ENCODE assay signal across 26 cellular contexts in genomic region chr3:133865136-133865855, GRCh38. TPM values are rescaled to one million over a fixed set of nuclear protein-coding genes. Genes with fewer than 3 reads are reported as not detected.
A peak's percentile ranks its signal among the peaks of the same experiment; 100 is the strongest.
DNase-seq lines count a peak whose midpoint lies in the region; ATAC-seq, FAIRE-seq and TF ChIP-seq lines count a peak whose summit lies in the region.
"Had no signal": no experiment of that assay in that cellular context is flagged by ENCODE, and none has a peak within 500 bp of the region (broad histone marks: within the 10 kb centered on the region; RNA-seq: fewer than 3 reads in every experiment).

No MANE protein-coding gene starts in this region.

- no peak for TF ChIP-seq CTCF in HepG2 (CRISPR knock-in tag; IDR thresholded peaks at IDR 0.05)
- TF ChIP-seq CTCF in right lobe of liver (IDR thresholded peaks at IDR 0.05), result no peak
- TF ChIP-seq CTCF in RWPE2 (IDR thresholded peaks at IDR 0.05; ENCODE audit: poor library complexity, severe bottlenecking), result no peak
- peak; percentile 54 for TF ChIP-seq CTCF in endodermal cell (conservative IDR thresholded peaks at IDR 0.05)
- no peak for TF ChIP-seq CTCF in GM20000 (IDR thresholded peaks at IDR 0.05; ENCODE audit: extremely low read depth, missing control alignments)

- H4K20me1 ChIP-seq in HepG2 (ENCODE audit: insufficient read depth, low read length), result no peaks in the 10 kb centered on the region

- H3K27me3 Mint-ChIP-seq in endodermal cell (ENCODE audit: insufficient read depth), result no peaks in the 10 kb centered on the region
- peaks cover 2 to 4% (median 4%) of the 10 kb centered on the region in 3 donors for H3K27me3 Mint-ChIP-seq in immature natural killer cell (ENCODE audit: low read depth in 3 of 3)

- TF ChIP-seq EP300 in HepG2 (IDR thresholded peaks at IDR 0.05; ENCODE audit: low read depth in 2 of 2, low read length in 2 of 2) (no peak), HepG2 (CRISPR knock-in tag; IDR thresholded peaks at IDR 0.05; ENCODE audit: borderline replicate concordance) (no peak)

- H3K27ac Mint-ChIP-seq in endodermal cell, result no peak overlapping the region
- H3K27ac Mint-ChIP-seq in immature natural killer cell, result no peak overlapping the region
- H3K27ac Mint-ChIP-seq: activated CD8-positive, alpha-beta T cell treated with anti-CD3 and anti-CD28 coated beads for 36 hours; stimulated activated memory B cell treated with anti-CD40 and anti-IgM and Interleukin-4, amounts not matched to agents 10 μg/mL and 1 μg/mL and 100 μg/mL, for 72 hours had no signal

- H3K4me1 Mint-ChIP-seq in endodermal cell, result no peaks in the 10 kb centered on the region
- no peaks in the 10 kb centered on the region for H3K4me1 Mint-ChIP-seq in immature natural killer cell
- H3K4me1 Mint-ChIP-seq: central memory CD8-positive, alpha-beta T cell; stimulated activated memory B cell treated with anti-CD40 and anti-IgM and Interleukin-4, amounts not matched to agents 10 μg/mL and 1 μg/mL and 100 μg/mL, for 72 hours had no signal

- H3K4me2 ChIP-seq in HepG2 (ENCODE audit: low read depth, low read length), result no peak overlapping the region
- H3K4me2 ChIP-seq: smooth muscle cell had no signal

- H3K27ac ChIP-seq in HepG2 (ENCODE audit: extremely low read length, insufficient read depth, low read length) (no peak overlapping the region), right lobe of liver (no peak overlapping the region), RWPE2 (ENCODE audit: poor library complexity, severe bottlenecking) (no peak overlapping the region), endodermal cell (ENCODE audit: low read depth, low read length) (no peak overlapping the region), aorta (ENCODE audit: low read depth in 1 of 2, low read length in 2 of 2) (no peak overlapping the region)
- H3K27ac ChIP-seq: esophagus muscularis mucosa, gastroesophageal sphincter, HL-60, suprapubic skin, uterus had no signal

- H3K9me3 ChIP-seq in HepG2 (ENCODE audit: low read length), result no peaks in the 10 kb centered on the region
- H3K9me3 ChIP-seq in right lobe of liver, result no peaks in the 10 kb centered on the region
- H3K9me3 ChIP-seq in RWPE2 (ENCODE audit: severe bottlenecking), result no peaks in the 10 kb centered on the region
- no peaks in the 10 kb centered on the region for H3K9me3 ChIP-seq in endodermal cell (ENCODE audit: control insufficient read depth, low read length)
- no peaks in the 10 kb centered on the region for H3K9me3 ChIP-seq in aorta (ENCODE audit: control insufficient read depth, low read length)
- H3K9me3 ChIP-seq: esophagus muscularis mucosa, gastroesophageal sphincter, suprapubic skin, uterus had no signal

- FAIRE-seq in HepG2 (lab: Jason Lieb, UNC), result no peak

- POLR2A ChIA-PET in HepG2 (lab: Yijun Ruan, JAX), result no interaction called here

- CTCF ChIA-PET in HepG2 (lab: Yijun Ruan, JAX; ENCODE audit: low intra/inter-chr PET ratio, low total read pairs), result no interaction called here

- H2AFZ ChIP-seq in HepG2 (ENCODE audit: low read length), result no peak overlapping the region

- H3K4me3 ChIP-seq in HepG2 (replicated peaks in 1 of 3; ENCODE audit: insufficient read depth in 1 of 3, low read depth in 2 of 3, low read length in 3 of 3) (no peak overlapping the region), right lobe of liver (no peak overlapping the region), RWPE2 (ENCODE audit: severe bottlenecking) (no peak overlapping the region), endodermal cell (ENCODE audit: low read length) (no peak overlapping the region), aorta (ENCODE audit: low read length in 2 of 2) (no peak overlapping the region)
- H3K4me3 ChIP-seq: esophagus muscularis mucosa, gastroesophageal sphincter, lung, smooth muscle cell, suprapubic skin, uterus had no signal

- TF ChIP-seq RAD21 in HepG2 (CRISPR knock-in tag; IDR thresholded peaks at IDR 0.05), result no peak

- TF ChIP-seq POLR2A in HepG2 (IDR thresholded peaks at IDR 0.05; ENCODE audit: insufficient read depth in 1 of 2, low read depth in 2 of 2, low read length in 2 of 2) (no peak), right lobe of liver (IDR thresholded peaks at IDR 0.05) (no peak)

- 0% methylated on average over 2 of the region's 5 CpGs for WGBS in HepG2 (ENCODE audit: low lambda C conversion rate)
- 57% methylated on average over 4 of the region's 5 CpGs for WGBS in right lobe of liver (ENCODE audit: insufficient coverage, low coverage, low lambda C conversion rate, missing lambda C conversion rate)
- 87 to 89% methylated on average over 4 to 5 of the region's 5 CpGs for WGBS in endodermal cell (ENCODE audit: insufficient coverage in 1 of 2, insufficient read length in 1 of 2), 2 experiments
- 49 to 60% methylated on average over 5 of the region's 5 CpGs for WGBS in aorta, 2 donors

- no peaks in the 10 kb centered on the region for H3K36me3 Mint-ChIP-seq in endodermal cell (ENCODE audit: low read depth)
- no peaks in the 10 kb centered on the region for H3K36me3 Mint-ChIP-seq in immature natural killer cell
- H3K36me3 Mint-ChIP-seq: stimulated activated memory B cell treated with anti-CD40 and anti-IgM and Interleukin-4, amounts not matched to agents 10 μg/mL and 1 μg/mL and 100 μg/mL, for 72 hours had no signal

- H3K27me3 ChIP-seq in HepG2 (ENCODE audit: control insufficient read depth in 1 of 2, insufficient read depth in 2 of 2, low read length in 2 of 2) (peaks cover 4 to 50% of the 10 kb centered on the region in 2 experiments; a peak in 4 of 5 replicates), right lobe of liver (no peaks in the 10 kb centered on the region), RWPE2 (ENCODE audit: insufficient read depth, poor library complexity, severe bottlenecking) (no peaks in the 10 kb centered on the region), endodermal cell (ENCODE audit: control insufficient read depth, insufficient read depth, low read length, poor library complexity, severe bottlenecking) (no peaks in the 10 kb centered on the region), aorta (ENCODE audit: control insufficient read depth in 1 of 2, insufficient read depth in 2 of 2, low read length in 1 of 2) (no peaks in the 10 kb centered on the region)
- H3K27me3 ChIP-seq: esophagus muscularis mucosa, gastroesophageal sphincter, suprapubic skin, uterus had no signal

- H3K4me1 ChIP-seq in HepG2 (ENCODE audit: insufficient read depth, low read length), result no peaks in the 10 kb centered on the region
- no peaks in the 10 kb centered on the region for H3K4me1 ChIP-seq in right lobe of liver
- no peaks in the 10 kb centered on the region for H3K4me1 ChIP-seq in RWPE2 (ENCODE audit: insufficient read depth, poor library complexity, severe bottlenecking)
- no peaks in the 10 kb centered on the region for H3K4me1 ChIP-seq in endodermal cell (ENCODE audit: control insufficient read depth, insufficient read depth, low read length)
- H3K4me1 ChIP-seq in aorta (ENCODE audit: control insufficient read depth in 1 of 2, insufficient read depth in 2 of 2, low read length in 2 of 2), result no peaks in the 10 kb centered on the region
- H3K4me1 ChIP-seq: suprapubic skin, uterus had no signal

- ATAC-seq in HepG2 (peak; percentile 77), right lobe of liver (no peak), RWPE2 (ENCODE audit: low read depth) (peak; percentile 18; the same call in 1 of the 3 replicates), aorta (ENCODE audit: low FRiP score) (no peak)
- ATAC-seq: activated CD8-positive, alpha-beta T cell treated with anti-CD3 and anti-CD28 coated beads for 36 hours; gastroesophageal sphincter; stimulated activated memory B cell treated with anti-CD40 and anti-IgM and Interleukin-4, amounts not matched to agents 10 μg/mL and 1 μg/mL and 100 μg/mL, for 72 hours had no signal

- no peaks in the 10 kb centered on the region for H3K79me2 ChIP-seq in HepG2 (ENCODE audit: insufficient read depth, low read length)

- no TSS peak for BruUV-seq in HepG2 (replicated peaks; lab: Mats Ljungman, UMichigan)

- intact Hi-C loops in HepG2 (cut with micrococcal nuclease; ENCODE audit: unreplicated experiment), result no loop called here
- intact Hi-C loops in right lobe of liver (cut with DNase I), result no loop called here
- intact Hi-C loops in aorta (cut with DNase I), result no loop called here

- in situ Hi-C loops in HepG2 (cut with HindIII; ENCODE audit: extremely low pct_ligation_motif_present, low pct_unique_long_range_greater_than_20kb), result no loop called here

- no peak overlapping the region for H3K9ac ChIP-seq in HepG2 (ENCODE audit: insufficient read depth, low read depth, low read length)
- H3K9ac ChIP-seq in endodermal cell (ENCODE audit: extremely low read depth, low read length, poor library complexity, severe bottlenecking), result no peak overlapping the region

- no peaks in the 10 kb centered on the region for H3K9me3 Mint-ChIP-seq in endodermal cell
- H3K9me3 Mint-ChIP-seq in immature natural killer cell, result no peaks in the 10 kb centered on the region
- H3K9me3 Mint-ChIP-seq: activated CD8-positive, alpha-beta T cell treated with anti-CD3 and anti-CD28 coated beads for 36 hours; central memory CD8-positive, alpha-beta T cell; stimulated activated memory B cell treated with anti-CD40 and anti-IgM and Interleukin-4, amounts not matched to agents 10 μg/mL and 1 μg/mL and 100 μg/mL, for 72 hours had no signal

- H3K4me3 Mint-ChIP-seq in endodermal cell (no peak overlapping the region), immature natural killer cell (no peak overlapping the region)
- H3K4me3 Mint-ChIP-seq: activated CD8-positive, alpha-beta T cell treated with anti-CD3 and anti-CD28 coated beads for 36 hours; central memory CD8-positive, alpha-beta T cell; stimulated activated memory B cell treated with anti-CD40 and anti-IgM and Interleukin-4, amounts not matched to agents 10 μg/mL and 1 μg/mL and 100 μg/mL, for 72 hours had no signal

- H3K36me3 ChIP-seq in HepG2 (replicated peaks in 1 of 2; ENCODE audit: control insufficient read depth in 1 of 2, insufficient read depth in 2 of 2, low read length in 2 of 2) (no peaks in the 10 kb centered on the region), right lobe of liver (no peaks in the 10 kb centered on the region), RWPE2 (ENCODE audit: low read depth) (no peaks in the 10 kb centered on the region), endodermal cell (ENCODE audit: control insufficient read depth, insufficient read depth, low read length) (no peaks in the 10 kb centered on the region), aorta (ENCODE audit: control insufficient read depth in 1 of 2, insufficient read depth in 2 of 2, low read length in 1 of 2) (no peaks in the 10 kb centered on the region)
- H3K36me3 ChIP-seq: suprapubic skin, uterus had no signal

- DNase-seq in HepG2 (ENCODE audit: low spot score) (peak; percentile 4), right lobe of liver (no peak), RWPE2 (ENCODE audit: low spot score) (no peak), endodermal cell (no peak), aorta (peak; percentile 15 to 46), GM20000 (ENCODE audit: low spot score) (no peak), NCI-H1436 treated with DMSO at 0.1 percent for 48 hours (lab: John Stamatoyannopoulos, UW) (no peak), immature natural killer cell (no peak)
- DNase-seq: activated CD8-positive, alpha-beta T cell treated with anti-CD3 and anti-CD28 coated beads for 36 hours; activated T-cell treated with anti-CD3 and anti-CD28 coated beads, Interleukin-2, amount 50 U/mL, for 1 hour; amniotic stem cell; effector CD8-positive, alpha-beta T cell; kidney glomerular epithelial cell; NCI-H1436; NCI-H524 treated with DMSO at 0.1 percent for 48 hours; occipital lobe; T1000; uterus had no signal

RNA-seq across cellular contexts. Expression of gene RAB6B, which starts 30.4 kb away (rescaled TPM):
- total RNA-seq in HepG2 (2016; rRNA removed; fragmentation: Illumina TruSeq; extraction: Trizol) (0.17 TPM in 1 of 2 replicates, not detected in the other), right lobe of liver (under 1 TPM; 0.09 to 0.60 (median 0.36) TPM), endodermal cell (1 to 10 TPM; 2.2 to 3.0 TPM), aorta (10 to 100 TPM in 1 of 2 donors, 1 to 10 TPM in 1; 9.2 to 12.0 TPM)
- total RNA-seq in HepG2 (2016; cell fraction: cytosol; rRNA removed; fragmentation: Illumina TruSeq; extraction: Trizol; ENCODE audit: low read depth), result not detected in 2 replicates
- total RNA-seq in HepG2 (2016; cell fraction: insoluble cytoplasmic fraction; rRNA removed; fragmentation: Illumina TruSeq; extraction: Trizol), result 0.04 TPM in 1 of 2 replicates, not detected in the other
- 0.34 TPM in 1 of 2 replicates, not detected in the other for total RNA-seq in HepG2 (2016; cell fraction: membrane; rRNA removed; fragmentation: Illumina TruSeq; extraction: Trizol)
- 0.44 TPM in 1 of 2 replicates, not detected in the other for total RNA-seq in HepG2 (2016; cell fraction: nucleus; rRNA removed; fragmentation: Illumina TruSeq; extraction: Trizol)
- polyA plus RNA-seq in HepG2 (2011; rRNA removed) (0.16 and 0.29 TPM in 2 replicates), aorta (1 to 10 TPM in 1 of 2 donors, under 1 TPM in 1; 0.59 to 7.1 TPM), immature natural killer cell (under 1 TPM in 2 of 3 donors, not detected in 1; 0.46 to 0.53 TPM)
- polyA plus RNA-seq in HepG2 (2011; cell fraction: cytosol; rRNA removed), result 0.35 and 0.36 TPM in 2 replicates
- 0.26 and 0.35 TPM in 2 replicates for polyA plus RNA-seq in HepG2 (2011; cell fraction: nucleus; rRNA removed)
- 0.40 and 1.0 TPM in 2 replicates for polyA plus RNA-seq in HepG2 (2012)
- polyA plus RNA-seq in HepG2 (2016; cell fraction: cytosol; fragmentation: Illumina TruSeq; extraction: Trizol; ENCODE audit: low read depth), result 0.53 TPM in 1 of 2 replicates, not detected in the other
- 0.39 TPM in 1 of 2 replicates, not detected in the other for polyA plus RNA-seq in HepG2 (2016; cell fraction: insoluble cytoplasmic fraction; fragmentation: Illumina TruSeq; extraction: Trizol; ENCODE audit: low read depth)
- 0.34 TPM in 1 of 2 replicates, not detected in the other for polyA plus RNA-seq in HepG2 (2016; cell fraction: membrane; fragmentation: Illumina TruSeq; extraction: Trizol; ENCODE audit: low read depth)
- 0.11 TPM in 1 of 2 replicates, not detected in the other for polyA plus RNA-seq in HepG2 (2016; cell fraction: nucleus; fragmentation: Illumina TruSeq; extraction: Trizol; ENCODE audit: insufficient read depth, low read depth)
- polyA minus RNA-seq in HepG2 (2011; rRNA and poly(A)+ RNA removed; ENCODE audit: low replicate concordance), result 2.0 TPM in 1 of 2 replicates, not detected in the other
- polyA minus RNA-seq in HepG2 (2011; cell fraction: cytosol; rRNA and poly(A)+ RNA removed), result 0.49 TPM in 1 of 2 replicates, not detected in the other
- not detected in 2 replicates for polyA minus RNA-seq in HepG2 (2011; cell fraction: nucleus; rRNA and poly(A)+ RNA removed)
- polyA plus RNA-seq in endodermal cell (2013, experiment 1 of 2), result 20.7 TPM
- polyA plus RNA-seq in endodermal cell (2013, experiment 2 of 2), result 16.9 TPM

RNA-seq across cellular contexts. Expression of gene SRPRB, which starts 59.7 kb away (rescaled TPM):
- total RNA-seq in HepG2 (2016; rRNA removed; fragmentation: Illumina TruSeq; extraction: Trizol) (60.7 and 111 TPM in 2 replicates), right lobe of liver (10 to 100 TPM; 48.1 to 78.5 (median 56.4) TPM), endodermal cell (10 to 100 TPM; 26.1 to 33.6 TPM), aorta (10 to 100 TPM; 32.9 to 33.6 TPM)
- 13.8 TPM in 2 replicates for total RNA-seq in HepG2 (2016; cell fraction: cytosol; rRNA removed; fragmentation: Illumina TruSeq; extraction: Trizol; ENCODE audit: low read depth)
- total RNA-seq in HepG2 (2016; cell fraction: insoluble cytoplasmic fraction; rRNA removed; fragmentation: Illumina TruSeq; extraction: Trizol), result 69.0 and 109 TPM in 2 replicates
- 24.3 and 25.9 TPM in 2 replicates for total RNA-seq in HepG2 (2016; cell fraction: membrane; rRNA removed; fragmentation: Illumina TruSeq; extraction: Trizol)
- 90.1 and 90.9 TPM in 2 replicates for total RNA-seq in HepG2 (2016; cell fraction: nucleus; rRNA removed; fragmentation: Illumina TruSeq; extraction: Trizol)
- polyA plus RNA-seq in HepG2 (2011; rRNA removed) (41.0 and 41.5 TPM in 2 replicates), aorta (10 to 100 TPM in 1 of 2 donors, 1 to 10 TPM in 1; 8.6 to 18.0 TPM), immature natural killer cell (10 to 100 TPM; 28.8 to 51.0 (median 43.9) TPM)
- polyA plus RNA-seq in HepG2 (2011; cell fraction: cytosol; rRNA removed), result 39.0 and 39.5 TPM in 2 replicates
- polyA plus RNA-seq in HepG2 (2011; cell fraction: nucleus; rRNA removed), result 22.7 and 31.2 TPM in 2 replicates
- polyA plus RNA-seq in HepG2 (2012), result 41.6 and 50.2 TPM in 2 replicates
- 13.4 and 13.9 TPM in 2 replicates for polyA plus RNA-seq in HepG2 (2016; cell fraction: cytosol; fragmentation: Illumina TruSeq; extraction: Trizol; ENCODE audit: low read depth)
- polyA plus RNA-seq in HepG2 (2016; cell fraction: insoluble cytoplasmic fraction; fragmentation: Illumina TruSeq; extraction: Trizol; ENCODE audit: low read depth), result 53.6 and 54.8 TPM in 2 replicates
- polyA plus RNA-seq in HepG2 (2016; cell fraction: membrane; fragmentation: Illumina TruSeq; extraction: Trizol; ENCODE audit: low read depth), result 13.7 and 13.9 TPM in 2 replicates
- 105 and 106 TPM in 2 replicates for polyA plus RNA-seq in HepG2 (2016; cell fraction: nucleus; fragmentation: Illumina TruSeq; extraction: Trizol; ENCODE audit: insufficient read depth, low read depth)
- 50.3 and 91.3 TPM in 2 replicates for polyA minus RNA-seq in HepG2 (2011; rRNA and poly(A)+ RNA removed; ENCODE audit: low replicate concordance)
- 52.6 and 69.3 TPM in 2 replicates for polyA minus RNA-seq in HepG2 (2011; cell fraction: cytosol; rRNA and poly(A)+ RNA removed)
- 42.2 and 44.8 TPM in 2 replicates for polyA minus RNA-seq in HepG2 (2011; cell fraction: nucleus; rRNA and poly(A)+ RNA removed)
- 29.0 TPM for polyA plus RNA-seq in endodermal cell (2013, experiment 1 of 2)
- polyA plus RNA-seq in endodermal cell (2013, experiment 2 of 2), result 27.4 TPM

Comparison
In these comparisons a context has a peak if more than half of its experiments do, and no peak if none do; other contexts are left out.
1. ATAC-seq: peak in HepG2 (single experiment) and RWPE2 (single experiment); none in right lobe of liver (0 of 4) and aorta (single experiment).
2. DNase-seq: peak in HepG2 (single experiment) and aorta (2 of 2); none in right lobe of liver (0 of 3), RWPE2 (single experiment), endodermal cell (single experiment), GM20000 (single experiment), NCI-H1436 treated with DMSO at 0.1 percent for 48 hours (single experiment) and immature natural killer cell (0 of 3).